In genomic region chr6:36139431-36139830, GRCh38 we compare ENCODE assay signal across 1 cellular context.
A peak's percentile ranks its signal among the peaks of the same experiment; 100 is the strongest.
TF ChIP-seq lines count a peak whose summit lies in the region.

No MANE protein-coding gene starts in this region.

TF ChIP-seq in H1, 55 proteins besides CTCF, POLR2A, EP300 and RAD21:
- TF ChIP-seq GTF2F1 (IDR thresholded peaks at IDR 0.05; ENCODE audit: borderline replicate concordance, low read depth, low read length) (no peak), TCF12 (IDR thresholded peaks at IDR 0.05; ENCODE audit: low read depth, low read length) (no peak), CTBP2 (IDR thresholded peaks at IDR 0.05; ENCODE audit: borderline replicate concordance, insufficient read depth, insufficient read length, low read length) (no peak), MAFK (IDR thresholded peaks at IDR 0.05; ENCODE audit: low read depth, low read length) (no peak), SAP30 (IDR thresholded peaks at IDR 0.05; ENCODE audit: insufficient read depth, insufficient replicate concordance, low read length) (no peak), BACH1 (IDR thresholded peaks at IDR 0.05; ENCODE audit: low read length) (peak; percentile 65; the same call in 1 of the 2 replicates), TAF1 (IDR thresholded peaks at IDR 0.05; ENCODE audit: low read depth, low read length) (no peak), TAF7 (optimal IDR thresholded peaks at IDR 0.05; ENCODE audit: borderline replicate concordance, low read depth, low read length) (no peak), MAX (IDR thresholded peaks at IDR 0.05) (no peak), SUZ12 (IDR thresholded peaks at IDR 0.05; ENCODE audit: low read length) (no peak), KDM4A (IDR thresholded peaks at IDR 0.05; ENCODE audit: low read depth, low read length, severe bottlenecking) (no peak), GABPA (IDR thresholded peaks at IDR 0.05; ENCODE audit: borderline replicate concordance, insufficient read depth, low read length) (no peak), CREB1 (IDR thresholded peaks at IDR 0.05) (peak; percentile 38; the same call in 1 of the 2 replicates), E2F6 (IDR thresholded peaks at IDR 0.05) (no peak), SP4 (IDR thresholded peaks at IDR 0.05; ENCODE audit: low read length) (no peak)
